ENCODE assay signal across 19 cellular contexts in genomic region chrX:107576392-107576791, GRCh38.
"Had no signal": no experiment of that assay in that cellular context is flagged by ENCODE, and none has a peak within 500 bp of the region (broad histone marks: within the 10 kb centered on the region; RNA-seq: fewer than 3 reads in every experiment).

No MANE protein-coding gene starts in this region.

- H3K4me3 ChIP-seq: dorsolateral prefrontal cortex, lower lobe of right lung, prostate gland, sigmoid colon, stomach, thyroid gland, vagina had no signal

- H3K27me3 ChIP-seq: sigmoid colon, stomach, vagina had no signal

- DNase-seq: dorsolateral prefrontal cortex; effector CD4-positive, alpha-beta T cell; hypothalamus; islet precursor cell; kidney glomerular epithelial cell; left colon; left ventricle myocardium superior; lower lobe of right lung; naive thymus-derived CD8-positive, alpha-beta T cell; right cardiac atrium; sigmoid colon; stimulated activated CD4-positive, alpha-beta T cell treated with anti-CD3 and anti-CD28 coated beads, Interleukin-4, amount 100 ng/mL, for 24 hours; stimulated activated naive CD4-positive, alpha-beta T cell treated with Interleukin-2 at 50 U/mL for 16 hours; stomach; thyroid gland; trophoblast cell had no signal

- H3K36me3 ChIP-seq: lower lobe of right lung, prostate gland, sigmoid colon, stomach, thyroid gland, vagina had no signal

- FAIRE-seq: frontal cortex had no signal

- H3K4me1 ChIP-seq: lower lobe of right lung, prostate gland, sigmoid colon, thyroid gland, vagina had no signal

- ATAC-seq: left colon; left ventricle myocardium superior; lower lobe of right lung; naive thymus-derived CD8-positive, alpha-beta T cell; right cardiac atrium had no signal

- H3K27ac ChIP-seq: dorsolateral prefrontal cortex, lower lobe of right lung, prostate gland, sigmoid colon, stomach, thyroid gland, vagina had no signal

- H3K9me3 ChIP-seq: lower lobe of right lung, prostate gland, sigmoid colon, stomach, thyroid gland, vagina had no signal
